Comparison of ENCODE assay signal across 35 cellular contexts in the genomic region with DNA sequence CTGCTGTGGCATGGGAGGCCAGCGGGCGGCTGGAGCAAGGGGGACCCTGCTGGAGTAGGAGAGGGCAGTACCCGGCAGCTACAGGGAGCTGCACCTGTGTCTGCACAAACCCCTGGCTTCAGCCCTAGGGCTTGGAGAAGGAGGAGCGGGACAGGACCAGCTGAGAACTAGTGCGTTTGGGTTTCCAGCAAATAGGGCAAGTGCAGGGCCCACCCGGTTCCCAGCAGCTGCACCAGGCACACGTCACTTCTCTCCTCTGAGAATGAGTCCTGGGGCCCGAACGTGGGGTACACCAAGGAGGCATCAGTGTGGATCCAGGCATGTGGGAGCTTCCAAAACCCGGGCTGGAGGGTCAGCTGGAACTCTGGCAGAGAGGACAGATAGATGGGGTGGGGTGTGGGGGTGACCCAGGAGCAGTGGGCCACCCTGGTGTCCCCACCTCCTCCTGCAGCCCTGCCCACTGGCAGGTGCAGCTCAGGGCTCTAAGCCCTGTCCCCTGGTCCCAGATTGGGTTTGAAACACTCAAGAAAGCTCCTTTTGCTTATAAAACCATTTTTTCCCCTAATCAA. TPM values are rescaled to one million over a fixed set of nuclear protein-coding genes. Genes with fewer than 3 reads are reported as not detected.
"Had no signal": no experiment of that assay in that cellular context is flagged by ENCODE, and none has a peak within 500 bp of the region (broad histone marks: within the 10 kb centered on the region; RNA-seq: fewer than 3 reads in every experiment).

No MANE protein-coding gene starts in this region.

- H3K4me3 ChIP-seq: esophagus squamous epithelium, heart right ventricle, left lung, lung, mucosa of descending colon, right lobe of liver, skin epidermis, thyroid gland, upper lobe of left lung had no signal

- H3K27me3 ChIP-seq: esophagus squamous epithelium, heart right ventricle, left lung, right lobe of liver, thyroid gland, upper lobe of left lung had no signal

- H3K9me3 ChIP-seq: esophagus squamous epithelium, heart right ventricle, left lung, mucosa of descending colon, neutrophil, right lobe of liver, thyroid gland, upper lobe of left lung had no signal

- H3K36me3 ChIP-seq: esophagus squamous epithelium, heart right ventricle, neutrophil, right lobe of liver, WERI-Rb-1 had no signal

- DNase-seq: activated CD4-positive, alpha-beta memory T cell treated with anti-CD3 and anti-CD28 coated beads for 36 hours; activated CD4-positive, alpha-beta T cell treated with anti-CD3 and anti-CD28 coated beads, Interleukin-2, amount 10 ng/mL, durations not matched to agents 24 days and 14 days; activated CD4-positive, CD25-positive, alpha-beta regulatory T cell treated with anti-CD3 and anti-CD28 coated beads, Interleukin-2, amount 50 U/mL, for 72 hours; activated gamma-delta T cell treated with Interleukin-2 at 50 U/mL for 16 hours; activated naive CD4-positive, alpha-beta T cell treated with anti-CD3 and anti-CD28 coated beads, Interleukin-2, amount 50 U/mL, for 16 hours; activated T-cell treated with anti-CD3 and anti-CD28 coated beads, Interleukin-2, amount 50 U/mL, for 4 hours; amygdala; central memory CD4-positive, alpha-beta T cell; effector CD8-positive, alpha-beta T cell; esophagus squamous epithelium; foreskin melanocyte; heart right ventricle; kidney glomerular epithelial cell; mucosa of descending colon; right lobe of liver; stimulated activated CD4-positive, alpha-beta T cell treated with anti-CD3 and anti-CD28 coated beads, Interleukin-4, amount 100 ng/mL, for 4 hours; stimulated activated CD8-positive, alpha-beta memory T cell treated with anti-CD3 and anti-CD28 coated beads, Interleukin-4, amount 100 ng/mL, for 48 hours; stimulated activated naive CD8-positive, alpha-beta T cell treated with anti-CD3 and anti-CD28 coated beads, Interleukin-15, amount 100 ng/mL, for 72 hours; substantia nigra; T-helper 17 cell; T1000; thyroid gland; upper lobe of left lung; WERI-Rb-1 had no signal

- H3K4me1 ChIP-seq: left lung, right lobe of liver had no signal

- H3K27ac ChIP-seq: epithelial cell of prostate, esophagus squamous epithelium, heart right ventricle, left lung, neutrophil, right lobe of liver, skin epidermis, thyroid gland, upper lobe of left lung, WERI-Rb-1 had no signal

- ATAC-seq: activated T-cell treated with anti-CD3 and anti-CD28 coated beads, Interleukin-2, amount 50 U/mL, for 4 hours; activated T-helper 17 cell treated with anti-CD3 and anti-CD28 coated beads, Interleukin-2, amount 50 U/mL, for 72 hours; heart right ventricle; left lung; mucosa of descending colon; natural killer cell treated with Interleukin-12 subunit alpha and Interleukin-12 subunit beta and Interleukin-15 and Interleukin-18, amount 100 ng/mL, for 72 hours; stimulated activated memory B cell treated with anti-CD40 and anti-IgM and Interleukin-4, amounts not matched to agents 10 μg/mL and 1 μg/mL and 100 μg/mL, for 72 hours; stimulated activated naive CD8-positive, alpha-beta T cell treated with anti-CD3 and anti-CD28 coated beads, Interleukin-15, amount 100 ng/mL, for 72 hours; T-helper 17 cell had no signal

RNA-seq across cellular contexts. Expression of gene C16orf89, which starts 5.6 kb away (rescaled TPM):
- total RNA-seq: activated CD4-positive, alpha-beta memory T cell treated with anti-CD3 and anti-CD28 coated beads for 36 hours; activated CD4-positive, alpha-beta T cell treated with anti-CD3 and anti-CD28 coated beads, Interleukin-2, amount 10 ng/mL, durations not matched to agents 24 days and 14 days; activated T-cell treated with anti-CD3 and anti-CD28 coated beads, Interleukin-2, amount 50 U/mL, for 4 hours; activated T-helper 17 cell treated with anti-CD3 and anti-CD28 coated beads, Interleukin-2, amount 50 U/mL, for 72 hours; dermis microvascular lymphatic vessel endothelial cell; natural killer cell treated with Interleukin-12 subunit alpha and Interleukin-12 subunit beta and Interleukin-15 and Interleukin-18, amount 100 ng/mL, for 72 hours; osteocyte; progenitor cell of endocrine pancreas; right lobe of liver; T-helper 17 cell had no signal
